Comparison of ENCODE assay signal across 8 cellular contexts in genomic region chr12:56521209-56521589, GRCh38. TPM values are rescaled to one million over a fixed set of nuclear protein-coding genes. Genes with fewer than 3 reads are reported as not detected.
DNase-seq lines count a peak whose midpoint lies in the region; ATAC-seq and TF ChIP-seq lines count a peak whose summit lies in the region.

No MANE protein-coding gene starts in this region.

- no peak for TF ChIP-seq CTCF in omental fat pad (IDR thresholded peaks at IDR 0.05)

- POLR2A ChIA-PET in activated CD4-positive, alpha-beta memory T cell treated with anti-CD3 and anti-CD28 coated beads, Interleukin-2, amount 10 ng/mL, durations not matched to agents 7 days and 5 days (lab: Charles Lee) = interaction anchor here (1.0 to 1.9 kb wide), 2 partner anchors 108 to 188 kb away, joined by 3 to 6 read pairs; no protein-coding TSS in a partner anchor

- no peaks in the 10 kb centered on the region for H3K27me3 Mint-ChIP-seq in activated CD4-positive, alpha-beta memory T cell treated with anti-CD3 and anti-CD28 coated beads, Interleukin-2, amount 10 ng/mL, durations not matched to agents 7 days and 5 days

- H3K27me3 ChIP-seq in HAP-1 (ENCODE audit: low read depth) (no peaks in the 10 kb centered on the region), skeletal muscle tissue (ENCODE audit: control insufficient read depth in 3 of 3, insufficient read depth in 3 of 3, low read length in 3 of 3) (no peaks in the 10 kb centered on the region)

- H3K4me1 Mint-ChIP-seq in activated CD4-positive, alpha-beta memory T cell treated with anti-CD3 and anti-CD28 coated beads, Interleukin-2, amount 10 ng/mL, durations not matched to agents 7 days and 5 days = peaks cover 25% of the 10 kb centered on the region

- no peaks in the 10 kb centered on the region for H3K9me3 Mint-ChIP-seq in activated CD4-positive, alpha-beta memory T cell treated with anti-CD3 and anti-CD28 coated beads, Interleukin-2, amount 10 ng/mL, durations not matched to agents 7 days and 5 days

- ATAC-seq in left cardiac atrium = peak; percentile 18 to 55
- no peak for ATAC-seq in omental fat pad (ENCODE audit: low FRiP score)
- no peak for ATAC-seq in HG03460 (IDR thresholded peaks at IDR 0.05; ENCODE audit: unreplicated experiment)

- intact Hi-C loops in left cardiac atrium (cut with DNase I) = loop anchor here in 1 of 2 donors (5.0 kb wide), 1 partner anchor 111 kb away; the partner anchor contains the start of gene BAZ2A

- H3K36me3 ChIP-seq in HAP-1 (replicated peaks) (no peaks in the 10 kb centered on the region), skeletal muscle tissue (ENCODE audit: control insufficient read depth in 3 of 3, insufficient read depth in 3 of 3, low read length in 3 of 3) (no peaks in the 10 kb centered on the region)

- H3K27ac Mint-ChIP-seq in activated CD4-positive, alpha-beta memory T cell treated with anti-CD3 and anti-CD28 coated beads, Interleukin-2, amount 10 ng/mL, durations not matched to agents 7 days and 5 days = no peak overlapping the region

- DNase-seq in HAP-1 (ENCODE audit: low spot score in 2 of 2) (no peak), left cardiac atrium (peak; percentile 35), omental fat pad (ENCODE audit: low spot score) (no peak), NCI-H1694 (lab: John Stamatoyannopoulos, UW) (no peak)
- no peak for DNase-seq in activated CD4-positive, alpha-beta memory T cell treated with anti-CD3 and anti-CD28 coated beads, Interleukin-2, amount 10 ng/mL, durations not matched to agents 7 days and 5 days
- DNase-seq in activated CD4-positive, alpha-beta T cell treated with anti-CD3 and anti-CD28 coated beads, Interleukin-2, amount 50 U/mL, for 1 hour = no peak

- H3K4me1 ChIP-seq in HAP-1 = peaks cover 14% of the 10 kb centered on the region
- peaks cover 3 to 14% (median 3%) of the 10 kb centered on the region in 3 donors for H3K4me1 ChIP-seq in skeletal muscle tissue (ENCODE audit: control insufficient read depth in 3 of 3, insufficient read depth in 3 of 3, low read length in 3 of 3)

- CTCF ChIA-PET in activated CD4-positive, alpha-beta memory T cell treated with anti-CD3 and anti-CD28 coated beads, Interleukin-2, amount 10 ng/mL, durations not matched to agents 7 days and 5 days (lab: Charles Lee) = interaction anchor here (0.7 to 2.8 kb wide), 9 partner anchors 8 to 255 kb away, joined by 3 to 11 read pairs (median 5); no protein-coding TSS in a partner anchor

- no peaks in the 10 kb centered on the region for H3K36me3 Mint-ChIP-seq in activated CD4-positive, alpha-beta memory T cell treated with anti-CD3 and anti-CD28 coated beads, Interleukin-2, amount 10 ng/mL, durations not matched to agents 7 days and 5 days (ENCODE audit: low read depth)

- H3K27ac ChIP-seq in skeletal muscle tissue (ENCODE audit: low read depth, low read length) = peak overlapping the region; percentile 72

- peak overlapping the region; percentile 46 for H3K4me3 ChIP-seq in HAP-1
- peak overlapping the region; percentile 61 to 76 (median 74) for H3K4me3 ChIP-seq in skeletal muscle tissue (ENCODE audit: low read length in 3 of 3)

- no peaks in the 10 kb centered on the region for H3K9me3 ChIP-seq in HAP-1
- no peaks in the 10 kb centered on the region for H3K9me3 ChIP-seq in skeletal muscle tissue (ENCODE audit: control insufficient read depth in 3 of 3, low read length in 3 of 3)

- peak overlapping the region; percentile 77 to 83 (median 79) for H3K9ac ChIP-seq in skeletal muscle tissue (ENCODE audit: low read depth in 1 of 3, low read length in 3 of 3)

- in situ Hi-C loops in HAP-1 (cut with MboI; ENCODE audit: low sequenced_read_pairs) = no loop called here

- peak overlapping the region; percentile 56 for H3K4me3 Mint-ChIP-seq in activated CD4-positive, alpha-beta memory T cell treated with anti-CD3 and anti-CD28 coated beads, Interleukin-2, amount 10 ng/mL, durations not matched to agents 7 days and 5 days

RNA-seq across cellular contexts. Expression of gene RBMS2, which starts 0.4 kb away (rescaled TPM):
- 1 to 10 TPM; 3.8 to 4.3 TPM for total RNA-seq in activated CD4-positive, alpha-beta memory T cell treated with anti-CD3 and anti-CD28 coated beads, Interleukin-2, amount 10 ng/mL, durations not matched to agents 7 days and 5 days
- 10 to 100 TPM; 32.6 to 40.7 TPM for total RNA-seq in left cardiac atrium
- 12.5 TPM for total RNA-seq in skeletal muscle tissue
- 10 to 100 TPM; 22.2 to 63.8 (median 30.6) TPM for total RNA-seq in omental fat pad

RNA-seq across cellular contexts. Expression of gene GLS2, which starts 33.2 kb away (rescaled TPM):
- 1 to 10 TPM in 1 of 2 experiments, under 1 TPM in 1; 0.33 to 1.3 TPM for total RNA-seq in activated CD4-positive, alpha-beta memory T cell treated with anti-CD3 and anti-CD28 coated beads, Interleukin-2, amount 10 ng/mL, durations not matched to agents 7 days and 5 days
- total RNA-seq in left cardiac atrium (under 1 TPM; 0.35 to 0.42 TPM), skeletal muscle tissue (not detected), omental fat pad (1 to 10 TPM in 2 of 4 donors, under 1 TPM in 1, not detected in 1; 0.88 to 2.6 (median 1.7) TPM)

RNA-seq across cellular contexts. Expression of gene SPRYD4, which starts 52.8 kb away (rescaled TPM):
- 1 to 10 TPM; 2.9 to 3.1 TPM for total RNA-seq in activated CD4-positive, alpha-beta memory T cell treated with anti-CD3 and anti-CD28 coated beads, Interleukin-2, amount 10 ng/mL, durations not matched to agents 7 days and 5 days
- total RNA-seq in left cardiac atrium (1 to 10 TPM; 2.3 to 3.2 TPM), skeletal muscle tissue (2.1 TPM), omental fat pad (1 to 10 TPM; 2.3 to 4.7 (median 2.9) TPM)

Comparison
In these comparisons a context has a peak if more than half of its experiments do, and no peak if none do; other contexts are left out.
1. ATAC-seq: peak in left cardiac atrium (2 of 2); none in omental fat pad (single experiment) and HG03460 (single experiment).